In the genomic region with DNA sequence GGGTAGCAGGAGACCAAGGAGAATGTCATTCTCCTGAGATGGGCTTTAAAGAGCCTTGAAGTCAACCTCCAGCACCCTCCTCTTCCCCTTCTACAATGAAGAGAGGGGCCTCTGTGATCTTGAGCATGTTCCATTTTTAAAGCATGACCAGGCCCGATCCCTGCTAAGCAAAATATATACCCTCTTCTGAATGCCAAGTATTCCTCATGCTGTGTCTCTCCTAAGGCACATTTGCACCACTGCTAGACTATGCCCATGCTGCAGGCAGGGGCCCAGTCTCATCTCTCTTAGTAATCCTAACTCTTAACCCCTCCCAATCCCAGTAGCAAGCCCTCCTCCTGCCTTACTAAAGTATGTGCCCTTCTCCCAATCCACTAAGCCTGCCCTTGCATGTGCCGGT, we compare ENCODE assay signal across 22 cellular contexts. TPM values are rescaled to one million over a fixed set of nuclear protein-coding genes. Genes with fewer than 3 reads are reported as not detected.
DNase-seq lines count a peak whose midpoint lies in the region; ATAC-seq, FAIRE-seq and TF ChIP-seq lines count a peak whose summit lies in the region.
"Had no signal": no experiment of that assay in that cellular context is flagged by ENCODE, and none has a peak within 500 bp of the region (broad histone marks: within the 10 kb centered on the region; RNA-seq: fewer than 3 reads in every experiment).

No MANE protein-coding gene starts in this region.

- peak overlapping the region; percentile 27; the same call in 1 of the 2 replicates for H2BK12ac ChIP-seq in H1 (ENCODE audit: low read depth, low read length)

- H3K27ac ChIP-seq in H1 (ENCODE audit: low read depth, low read length), result no peak overlapping the region
- peak overlapping the region; percentile 23 to 49 for H3K27ac ChIP-seq in mucosa of rectum (ENCODE audit: low read depth in 2 of 2, low read length in 2 of 2)
- H3K27ac ChIP-seq in tibial artery, result peak overlapping the region; percentile 88 to 89
- H3K27ac ChIP-seq: epithelial cell of prostate had no signal

- H3K14ac ChIP-seq in H1 (ENCODE audit: insufficient read length), result no peak overlapping the region

- no peak overlapping the region; the same call in 1 of the 2 replicates for H4K8ac ChIP-seq in H1 (ENCODE audit: extremely low read depth, insufficient read depth, low read length)

- H3K4me2 ChIP-seq in H1 (ENCODE audit: insufficient read depth in 1 of 2, low read depth in 2 of 2, low read length in 2 of 2), result no peak overlapping the region
- H3K4me2 ChIP-seq: SK-N-SH had no signal

- no peak overlapping the region for H3K4me3 Mint-ChIP-seq in activated T-cell treated with anti-CD3 and anti-CD28 coated beads, Interleukin-2, amount 50 U/mL, for 4 hours
- H3K4me3 Mint-ChIP-seq: T-helper 2 cell treated with Interferon-gamma antibody and Interleukin-4, amounts not matched to agents 5 μg/mL and 100 μg/mL, for 36 hours had no signal

- H3K9me3 ChIP-seq in H1 (ENCODE audit: insufficient read depth in 2 of 2, low read depth in 1 of 2, low read length in 1 of 2), result no peaks in the 10 kb centered on the region
- no peaks in the 10 kb centered on the region for H3K9me3 ChIP-seq in mucosa of rectum (ENCODE audit: control insufficient read depth in 2 of 2, low read length in 2 of 2)
- no peaks in the 10 kb centered on the region for H3K9me3 ChIP-seq in tibial artery
- H3K9me3 ChIP-seq: adrenal gland, SK-N-SH had no signal

- H4K5ac ChIP-seq in H1 (ENCODE audit: insufficient read length, low read depth, low read length), result no peak overlapping the region

- H3K27me3 Mint-ChIP-seq in activated T-cell treated with anti-CD3 and anti-CD28 coated beads, Interleukin-2, amount 50 U/mL, for 4 hours (ENCODE audit: low read depth), result no peaks in the 10 kb centered on the region

- no peak overlapping the region for H3K18ac ChIP-seq in H1 (ENCODE audit: extremely low read depth, low read length)

- DNase-seq in H1 (ENCODE audit: low read depth in 1 of 2, low spot score in 2 of 2) (no peak), left ventricle myocardium superior (no peak), tibial artery (no peak), NCI-H2081 (lab: John Stamatoyannopoulos, UW) (no peak), NCI-H2227 treated with DMSO at 0.1 percent for 48 hours (lab: John Stamatoyannopoulos, UW) (no peak), germinal center (ENCODE audit: low spot score) (no peak)
- DNase-seq in activated T-cell treated with anti-CD3 and anti-CD28 coated beads, Interleukin-2, amount 50 U/mL, for 4 hours, result no peak
- DNase-seq: activated CD8-positive, alpha-beta memory T cell treated with anti-CD3 and anti-CD28 coated beads, Interleukin-2, amount 50 U/mL, for 48 hours; activated gamma-delta T cell treated with Interleukin-2 at 50 U/mL for 16 hours; DMS79; dorsolateral prefrontal cortex; KBM-7; left cardiac atrium; NCI-H187 treated with DMSO at 0.1 percent for 48 hours; nucleus accumbens; SK-N-SH had no signal

- no peak overlapping the region for H2AK5ac ChIP-seq in H1 (ENCODE audit: low read depth, low read length)

- no peak overlapping the region for H3K4ac ChIP-seq in H1 (replicated peaks; ENCODE audit: insufficient read length, low read depth, low read length)

- TF ChIP-seq POLR2A in H1 (IDR thresholded peaks at IDR 0.05; ENCODE audit: control extremely low read depth in 1 of 2, low read depth in 2 of 2, low read length in 2 of 2), result no peak

- H2BK15ac ChIP-seq in H1 (ENCODE audit: low read length), result 0 out of 2 replicates have a peak overlapping the region, but pooled peaks have one; percentile 29

- H3K23ac ChIP-seq in H1 (ENCODE audit: insufficient read length), result no peak overlapping the region

- H3K79me1 ChIP-seq in H1 (ENCODE audit: low read depth, low read length), result peaks cover 14% of the 10 kb centered on the region

- no peak for TF ChIP-seq RAD21 in H1 (IDR thresholded peaks at IDR 0.05 in 1 of 2, conservative IDR thresholded peaks at IDR 0.05 in 1 of 2; ENCODE audit: low read depth in 2 of 2, low read length in 2 of 2)

- intact Hi-C loops in left ventricle myocardium superior (cut with micrococcal nuclease), result no loop called here
- intact Hi-C loops in tibial artery (cut with DNase I; ENCODE audit: low total_unique reads), result no loop called here

- no peak overlapping the region for H3K56ac ChIP-seq in H1 (replicated peaks; ENCODE audit: insufficient read length, low read depth, low read length)

- no peak overlapping the region for H2BK5ac ChIP-seq in H1 (ENCODE audit: low read depth, low read length)

- POLR2A ChIA-PET in H1 (lab: Charles Lee; ENCODE audit: partially characterized antibody), result no interaction called here

- peaks cover 13 to 14% of the 10 kb centered on the region in 2 experiments for H4K20me1 ChIP-seq in H1 (replicated peaks in 1 of 2; ENCODE audit: control insufficient read depth in 1 of 2, insufficient read depth in 2 of 2, low read length in 2 of 2)

- H3K36me3 ChIP-seq in H1 (ENCODE audit: control insufficient read depth in 2 of 4, insufficient read depth in 4 of 4, low read length in 3 of 4), result no peaks in the 10 kb centered on the region
- H3K36me3 ChIP-seq in mucosa of rectum (ENCODE audit: control insufficient read depth in 2 of 2, insufficient read depth in 2 of 2, low read length in 2 of 2), result no peaks in the 10 kb centered on the region
- H3K36me3 ChIP-seq in tibial artery, result peaks cover 0 to 5% (median 0%) of the 10 kb centered on the region in 3 donors
- H3K36me3 ChIP-seq: adrenal gland had no signal

- no peak overlapping the region for H2BK120ac ChIP-seq in H1 (replicated peaks; ENCODE audit: low read depth, low read length)

- H3K9ac ChIP-seq in H1 (replicated peaks in 1 of 4; ENCODE audit: extremely low read depth in 1 of 4, low read depth in 3 of 4, low read length in 3 of 4), result no peak overlapping the region
- H3K9ac ChIP-seq in mucosa of rectum (ENCODE audit: low read depth in 1 of 2, low read length in 2 of 2), result no peak overlapping the region
- H3K9ac ChIP-seq: SK-N-SH had no signal

- H3K36me3 Mint-ChIP-seq in activated T-cell treated with anti-CD3 and anti-CD28 coated beads, Interleukin-2, amount 50 U/mL, for 4 hours (ENCODE audit: insufficient read depth), result no peaks in the 10 kb centered on the region

- H3K4me1 ChIP-seq in H1 (replicated peaks in 1 of 4; ENCODE audit: control insufficient read depth in 3 of 4, insufficient read depth in 4 of 4, low read length in 3 of 4), result peaks cover 7 to 27% (median 17%) of the 10 kb centered on the region in 4 experiments
- H3K4me1 ChIP-seq in mucosa of rectum (ENCODE audit: control insufficient read depth in 2 of 2, insufficient read depth in 2 of 2, low read length in 2 of 2), result peaks cover 13 to 29% of the 10 kb centered on the region in 2 donors
- peaks cover 5 to 100% (median 89%) of the 10 kb centered on the region in 4 donors for H3K4me1 ChIP-seq in tibial artery

- TF ChIP-seq CTCF in H1 (IDR thresholded peaks at IDR 0.05; ENCODE audit: control extremely low read depth in 1 of 3, insufficient read depth in 1 of 3, low read depth in 1 of 3, low read length in 3 of 3) (no peak), tibial artery (IDR thresholded peaks at IDR 0.05) (no peak)

- ATAC-seq in left ventricle myocardium superior, result peak; percentile 58
- no peak for ATAC-seq in activated T-cell treated with anti-CD3 and anti-CD28 coated beads, Interleukin-2, amount 50 U/mL, for 4 hours
- ATAC-seq: GM12878 had no signal

- CTCF ChIA-PET in H1 (lab: Charles Lee; ENCODE audit: partially characterized antibody), result interaction anchor here (2.2 kb wide), 1 partner anchor 112 kb away, joined by 10 read pairs; no protein-coding TSS in a partner anchor

- H3K4me3 ChIP-seq in H1 (ENCODE audit: extremely low read depth in 1 of 4, insufficient read depth in 2 of 4, low read depth in 3 of 4, low read length in 4 of 4) (no peak overlapping the region), mucosa of rectum (ENCODE audit: low read length in 2 of 2) (no peak overlapping the region), tibial artery (peak overlapping the region in 1 of 2 donors; percentile 9)
- H3K4me3 ChIP-seq: adrenal gland, dorsolateral prefrontal cortex, GM12878 had no signal

- H3K9me3 Mint-ChIP-seq in activated T-cell treated with anti-CD3 and anti-CD28 coated beads, Interleukin-2, amount 50 U/mL, for 4 hours, result no peaks in the 10 kb centered on the region
- H3K9me3 Mint-ChIP-seq: T-helper 2 cell treated with Interferon-gamma antibody and Interleukin-4, amounts not matched to agents 5 μg/mL and 100 μg/mL, for 36 hours had no signal

- H3K4me1 Mint-ChIP-seq in activated T-cell treated with anti-CD3 and anti-CD28 coated beads, Interleukin-2, amount 50 U/mL, for 4 hours (ENCODE audit: low read depth), result no peaks in the 10 kb centered on the region

- H3K27me3 ChIP-seq in H1 (replicated peaks in 1 of 4; ENCODE audit: control insufficient read depth in 3 of 4, extremely low read depth in 1 of 4, insufficient read depth in 3 of 4, low read length in 3 of 4), result peaks cover 0 to 10% (median 3%) of the 10 kb centered on the region in 4 experiments; a peak in 4 of 7 replicates
- no peaks in the 10 kb centered on the region for H3K27me3 ChIP-seq in mucosa of rectum (ENCODE audit: control insufficient read depth in 2 of 2, insufficient read depth in 2 of 2, low read length in 2 of 2)
- H3K27me3 ChIP-seq in tibial artery, result no peaks in the 10 kb centered on the region
- H3K27me3 ChIP-seq: adrenal gland, dorsolateral prefrontal cortex had no signal

- WGBS in H1 (ENCODE audit: extremely low coverage in 1 of 2, insufficient coverage in 1 of 2, insufficient read length in 1 of 2, insufficient replicate concordance in 2 of 2, low coverage in 1 of 2, low lambda C conversion rate in 2 of 2, missing lambda C conversion rate in 1 of 2), 2 experiments, result 96% methylated on average over 2 of the region's 2 CpGs; no CpG with 5 or more reads in 1 of the 2 experiments

- no peak for FAIRE-seq in H1 (lab: Jason Lieb, UNC)
- FAIRE-seq: GM12878, GM19239 had no signal

- no peak overlapping the region for H4K91ac ChIP-seq in H1 (replicated peaks; ENCODE audit: insufficient read length, low read length)

- no peaks in the 10 kb centered on the region for H3K23me2 ChIP-seq in H1 (ENCODE audit: low read depth, low read length)

- no peak overlapping the region for H2BK20ac ChIP-seq in H1 (ENCODE audit: low read length)

- no peak overlapping the region for H2AFZ ChIP-seq in H1 (ENCODE audit: low read length)

- TF ChIP-seq EP300 in H1 (IDR thresholded peaks at IDR 0.05; ENCODE audit: borderline replicate concordance in 1 of 2, low read depth in 2 of 2, low read length in 2 of 2), result no peak

- H3K79me2 ChIP-seq in H1 (ENCODE audit: control insufficient read depth in 1 of 2, insufficient read depth in 2 of 2, low read length in 2 of 2), result peaks cover 10 to 79% of the 10 kb centered on the region in 2 experiments

RNA-seq across cellular contexts. Expression of a gene that starts 18.4 kb away (rescaled TPM):
- total RNA-seq in H1 (2021; fragmentation: NEBNext Ultra II Directional; extraction: Animal tissue kit (Norgen Biotek cat#: 25700)), result 35.0 and 36.3 TPM in 2 replicates
- polyA plus RNA-seq in H1 (2011; rRNA removed), result 16.0 and 17.5 TPM in 2 replicates
- polyA plus RNA-seq in H1 (2011; cell fraction: cytosol; rRNA removed), result 17.4 TPM
- 38.7 TPM for polyA plus RNA-seq in H1 (2011; cell fraction: nucleus; rRNA removed)
- polyA plus RNA-seq in H1 (2012, experiment 1 of 2), result 17.4 to 23.9 TPM (median 20.8 TPM) in 4 replicates
- polyA plus RNA-seq in H1 (2012, experiment 2 of 2), result 2.6 TPM
- polyA plus RNA-seq in H1 (2013, experiment 1 of 2), result 14.4 TPM
- 13.5 TPM for polyA plus RNA-seq in H1 (2013, experiment 2 of 2)
- 46.4 and 54.3 TPM in 2 replicates for polyA minus RNA-seq in H1 (2011; rRNA and poly(A)+ RNA removed)
- 19.2 TPM for polyA minus RNA-seq in H1 (2011; cell fraction: cytosol; rRNA and poly(A)+ RNA removed)
- 61.9 TPM for polyA minus RNA-seq in H1 (2011; cell fraction: nucleus; rRNA and poly(A)+ RNA removed)
- total RNA-seq in left ventricle myocardium superior, result 703 TPM
- under 1 TPM; 0.32 to 0.46 (median 0.38) TPM for total RNA-seq in activated T-cell treated with anti-CD3 and anti-CD28 coated beads, Interleukin-2, amount 50 U/mL, for 4 hours

Comparison
In these comparisons a context has a peak if more than half of its experiments do, and no peak if none do; other contexts are left out.
1. RNA of a gene that starts 18.4 kb away (total RNA-seq): 703 TPM in left ventricle myocardium superior (single experiment) and 35.0 to 36.3 TPM in H1; 0.32 to 0.46 TPM in activated T-cell treated with anti-CD3 and anti-CD28 coated beads, Interleukin-2, amount 50 U/mL, for 4 hours; every median in the first group is over 10 times any median in the second.